In the genomic region with DNA sequence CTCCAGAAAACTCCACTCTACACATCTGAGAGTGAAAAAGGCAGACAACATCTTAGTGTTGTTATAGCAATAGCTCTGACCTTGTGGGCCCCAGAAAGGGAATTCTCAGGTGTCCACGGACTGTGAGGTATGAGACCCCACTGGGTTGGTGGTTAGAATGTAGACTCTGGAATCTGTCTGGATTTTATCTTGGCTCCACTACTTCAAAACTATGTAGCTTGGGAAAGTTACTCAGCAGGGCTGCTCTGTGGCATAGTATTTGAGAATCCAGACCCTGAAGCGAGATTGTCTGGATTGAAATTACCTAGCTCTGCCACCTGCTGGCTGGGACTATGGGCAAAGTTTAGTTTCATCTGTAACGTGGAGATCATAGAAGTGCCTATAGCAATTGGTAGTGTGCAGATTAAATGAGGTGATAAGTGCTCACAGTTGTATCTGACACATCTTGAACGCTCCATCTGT, we compare ENCODE assay signal across 10 cellular contexts. TPM values are rescaled to one million over a fixed set of nuclear protein-coding genes. Genes with fewer than 3 reads are reported as not detected.
A peak's percentile ranks its signal among the peaks of the same experiment; 100 is the strongest.
DNase-seq lines count a peak whose midpoint lies in the region; ATAC-seq, FAIRE-seq and TF ChIP-seq lines count a peak whose summit lies in the region.
"Had no signal": no experiment of that assay in that cellular context is flagged by ENCODE, and none has a peak within 500 bp of the region (broad histone marks: within the 10 kb centered on the region; RNA-seq: fewer than 3 reads in every experiment).

No MANE protein-coding gene starts in this region.

- no peak overlapping the region for H2AFZ ChIP-seq in HepG2 (ENCODE audit: low read length)

- BruUV-seq in HepG2 (replicated peaks; lab: Mats Ljungman, UMichigan): no TSS peak

- H3K36me3 ChIP-seq in HepG2 (replicated peaks in 1 of 2; ENCODE audit: control insufficient read depth in 1 of 2, insufficient read depth in 2 of 2, low read length in 2 of 2): no peaks in the 10 kb centered on the region
- H3K36me3 ChIP-seq in transverse colon: no peaks in the 10 kb centered on the region
- H3K36me3 ChIP-seq: HAP-1 had no signal

- peak; percentile 64 for TF ChIP-seq CTCF in GM12875 (IDR thresholded peaks at IDR 0.05; ENCODE audit: borderline replicate concordance, insufficient read depth, low read depth, low read length)
- peak; percentile 61 for TF ChIP-seq CTCF in astrocyte of the cerebellum (IDR thresholded peaks at IDR 0.05; ENCODE audit: low read depth, low read length, missing control alignments)
- TF ChIP-seq CTCF in HepG2 (CRISPR knock-in tag; IDR thresholded peaks at IDR 0.05): peak; percentile 44
- TF ChIP-seq CTCF in transverse colon (IDR thresholded peaks at IDR 0.05): peak; percentile 38 to 67 (median 51)

- H3K9me3 ChIP-seq in HepG2 (ENCODE audit: low read length) (no peaks in the 10 kb centered on the region), transverse colon (no peaks in the 10 kb centered on the region)
- H3K9me3 ChIP-seq: HAP-1 had no signal

- CTCF ChIA-PET in HepG2 (lab: Yijun Ruan, JAX; ENCODE audit: low intra/inter-chr PET ratio, low total read pairs): interaction anchor here (2.0 kb wide), 1 partner anchor 60 kb away, joined by 10 read pairs; no protein-coding TSS in a partner anchor

- intact Hi-C loops in HepG2 (cut with micrococcal nuclease; ENCODE audit: unreplicated experiment) (loop anchor here (5.0 kb wide), 1 partner anchor 58 kb away; no protein-coding TSS in a partner anchor), transverse colon (cut with DNase I; ENCODE audit: low total_unique reads) (no loop called here)

- TF ChIP-seq RAD21 in HepG2 (CRISPR knock-in tag; IDR thresholded peaks at IDR 0.05): no peak

- H3K4me1 ChIP-seq in HepG2 (ENCODE audit: insufficient read depth, low read length) (no peaks in the 10 kb centered on the region), transverse colon (peaks cover 0 to 8% (median 3%) of the 10 kb centered on the region in 4 donors)
- H3K4me1 ChIP-seq: HAP-1 had no signal

- H4K20me1 ChIP-seq in HepG2 (ENCODE audit: insufficient read depth, low read length): no peaks in the 10 kb centered on the region

- TF ChIP-seq EP300 in HepG2 (IDR thresholded peaks at IDR 0.05; ENCODE audit: low read depth in 2 of 2, low read length in 2 of 2): no peak
- no peak for TF ChIP-seq EP300 in HepG2 (CRISPR knock-in tag; IDR thresholded peaks at IDR 0.05; ENCODE audit: borderline replicate concordance)
- TF ChIP-seq EP300 in transverse colon (IDR thresholded peaks at IDR 0.05; ENCODE audit: low read depth): no peak

- H3K79me2 ChIP-seq in HepG2 (ENCODE audit: insufficient read depth, low read length): no peaks in the 10 kb centered on the region

- DNase-seq in astrocyte of the cerebellum (ENCODE audit: low read depth): peak; percentile 90
- DNase-seq in HepG2 (ENCODE audit: low spot score): peak; percentile 20
- DNase-seq in transverse colon: peak; percentile 59
- no peak for DNase-seq in HPDE6-E6E7 (ENCODE audit: extremely low spot score)

- in situ Hi-C loops in astrocyte of the cerebellum (cut with HindIII; ENCODE audit: low sequenced_read_pairs) (no loop called here), HepG2 (cut with HindIII; ENCODE audit: extremely low pct_ligation_motif_present, low pct_unique_long_range_greater_than_20kb) (no loop called here), transverse colon (cut with MboI; ENCODE audit: low pct_ligation_motif_present in 1 of 4, low pct_unique_long_range_greater_than_20kb in 1 of 4, low sequenced_read_pairs in 3 of 4) (loop anchor here in 3 of 4 donors (5.0 to 10.0 kb wide), 3 partner anchors 51 to 63 kb away; no protein-coding TSS in a partner anchor)

- no peak overlapping the region for H3K4me2 ChIP-seq in HepG2 (ENCODE audit: low read depth, low read length)

- H3K9ac ChIP-seq in HepG2 (ENCODE audit: insufficient read depth, low read depth, low read length): no peak overlapping the region

- ATAC-seq in SK-N-SH treated with all-trans-retinoic acid at 6 μM for 48 hours (peak; percentile 85), HepG2 (peak; percentile 66), GM19397 (IDR thresholded peaks at IDR 0.05; ENCODE audit: unreplicated experiment) (no peak)

- TF ChIP-seq POLR2A in HepG2 (IDR thresholded peaks at IDR 0.05; ENCODE audit: insufficient read depth in 1 of 2, low read depth in 2 of 2, low read length in 2 of 2): no peak
- TF ChIP-seq POLR2A in transverse colon (IDR thresholded peaks at IDR 0.05): no peak

- H3K4me3 ChIP-seq in GM12875 (ENCODE audit: low read depth, low read length): no peak overlapping the region
- no peak overlapping the region for H3K4me3 ChIP-seq in astrocyte of the cerebellum (ENCODE audit: low read depth, low read length)
- H3K4me3 ChIP-seq in HepG2 (replicated peaks in 1 of 3; ENCODE audit: insufficient read depth in 1 of 3, low read depth in 2 of 3, low read length in 3 of 3): no peak overlapping the region
- no peak overlapping the region for H3K4me3 ChIP-seq in transverse colon
- H3K4me3 ChIP-seq: HAP-1 had no signal

- H3K27me3 ChIP-seq in HepG2 (ENCODE audit: control insufficient read depth in 1 of 2, insufficient read depth in 2 of 2, low read length in 2 of 2) (peaks cover 1 to 34% of the 10 kb centered on the region in 2 experiments; a peak in 4 of 5 replicates), transverse colon (no peaks in the 10 kb centered on the region)

- no peak overlapping the region for H3K27ac ChIP-seq in HepG2 (ENCODE audit: extremely low read length, insufficient read depth, low read length)
- no peak overlapping the region for H3K27ac ChIP-seq in transverse colon

- POLR2A ChIA-PET in HepG2 (lab: Yijun Ruan, JAX): no interaction called here

- peak; percentile 46 for FAIRE-seq in A204.1 (lab: Jason Lieb, UNC)
- peak; percentile 68 for FAIRE-seq in HepG2 (lab: Jason Lieb, UNC)
- FAIRE-seq: islet of Langerhans had no signal

- 15% methylated on average over 4 of the region's 4 CpGs for WGBS in HepG2 (ENCODE audit: low lambda C conversion rate)
- WGBS in transverse colon (ENCODE audit: low coverage in 1 of 2), 2 donors: 55 to 71% methylated on average over 2 to 4 of the region's 4 CpGs

TF ChIP-seq in SK-N-SH treated with all-trans-retinoic acid at 6 μM for 48 hours, 23 proteins besides CTCF, POLR2A, EP300 and RAD21:
- TF ChIP-seq OSR1 (CRISPR knock-in tag; IDR thresholded peaks at IDR 0.05) (no peak), ISL1 (CRISPR knock-in tag; IDR thresholded peaks at IDR 0.05) (no peak)

TF ChIP-seq in HepG2, 621 proteins besides CTCF, POLR2A, EP300 and RAD21:
- TF ChIP-seq STAG1 (CRISPR knock-in tag; IDR thresholded peaks at IDR 0.05): peak; percentile 35; the same call in 1 of the 2 replicates
- no peak for TF ChIP-seq ZFX (CRISPR knock-in tag; IDR thresholded peaks at IDR 0.05; ENCODE audit: low read depth)

RNA-seq across cellular contexts. Expression of a gene that starts 25.8 kb away (rescaled TPM):
- total RNA-seq in HepG2 (2016; rRNA removed; fragmentation: Illumina TruSeq; extraction: Trizol): 3.6 and 4.0 TPM in 2 replicates
- total RNA-seq in HepG2 (2016; cell fraction: cytosol; rRNA removed; fragmentation: Illumina TruSeq; extraction: Trizol; ENCODE audit: low read depth): 3.6 and 3.9 TPM in 2 replicates
- 4.0 and 4.3 TPM in 2 replicates for total RNA-seq in HepG2 (2016; cell fraction: insoluble cytoplasmic fraction; rRNA removed; fragmentation: Illumina TruSeq; extraction: Trizol)
- 3.9 and 4.8 TPM in 2 replicates for total RNA-seq in HepG2 (2016; cell fraction: membrane; rRNA removed; fragmentation: Illumina TruSeq; extraction: Trizol)
- total RNA-seq in HepG2 (2016; cell fraction: nucleus; rRNA removed; fragmentation: Illumina TruSeq; extraction: Trizol): 7.4 and 9.1 TPM in 2 replicates
- 6.5 and 6.8 TPM in 2 replicates for polyA plus RNA-seq in HepG2 (2011; rRNA removed)
- polyA plus RNA-seq in HepG2 (2011; cell fraction: cytosol; rRNA removed): 4.1 and 4.3 TPM in 2 replicates
- 13.7 and 17.1 TPM in 2 replicates for polyA plus RNA-seq in HepG2 (2011; cell fraction: nucleus; rRNA removed)
- 5.2 and 6.3 TPM in 2 replicates for polyA plus RNA-seq in HepG2 (2012)
- polyA plus RNA-seq in HepG2 (2016; cell fraction: cytosol; fragmentation: Illumina TruSeq; extraction: Trizol; ENCODE audit: low read depth): 1.1 and 1.3 TPM in 2 replicates
- 3.8 and 4.7 TPM in 2 replicates for polyA plus RNA-seq in HepG2 (2016; cell fraction: insoluble cytoplasmic fraction; fragmentation: Illumina TruSeq; extraction: Trizol; ENCODE audit: low read depth)
- 1.6 and 2.2 TPM in 2 replicates for polyA plus RNA-seq in HepG2 (2016; cell fraction: membrane; fragmentation: Illumina TruSeq; extraction: Trizol; ENCODE audit: low read depth)
- 14.2 and 19.0 TPM in 2 replicates for polyA plus RNA-seq in HepG2 (2016; cell fraction: nucleus; fragmentation: Illumina TruSeq; extraction: Trizol; ENCODE audit: insufficient read depth, low read depth)
- polyA minus RNA-seq in HepG2 (2011; rRNA and poly(A)+ RNA removed; ENCODE audit: low replicate concordance): 5.8 and 6.6 TPM in 2 replicates
- polyA minus RNA-seq in HepG2 (2011; cell fraction: cytosol; rRNA and poly(A)+ RNA removed): 4.5 and 5.1 TPM in 2 replicates
- polyA minus RNA-seq in HepG2 (2011; cell fraction: nucleus; rRNA and poly(A)+ RNA removed): 22.0 and 25.0 TPM in 2 replicates
- total RNA-seq in transverse colon: 10 to 100 TPM; 27.3 to 40.5 (median 35.8) TPM

Comparison
In these comparisons a context has a peak if more than half of its experiments do, and no peak if none do; other contexts are left out.
1. in situ Hi-C loops: an anchor here in transverse colon (5.0 to 10.0 kb wide); none called in astrocyte of the cerebellum and HepG2.